In genomic region chr14:88013750-88014349, GRCh38 we compare ENCODE assay signal across 8 cellular contexts. TPM values are rescaled to one million over a fixed set of nuclear protein-coding genes. Genes with fewer than 3 reads are reported as not detected.
DNase-seq lines count a peak whose midpoint lies in the region; ATAC-seq and TF ChIP-seq lines count a peak whose summit lies in the region.

No MANE protein-coding gene starts in this region.

- H3K4me1 Mint-ChIP-seq in neural crest cell: peaks cover 5% of the 10 kb centered on the region

- H3K4me3 Mint-ChIP-seq in neural crest cell: no peak overlapping the region

- no peaks in the 10 kb centered on the region for H3K9me3 Mint-ChIP-seq in neural crest cell

- H3K27ac Mint-ChIP-seq in neural crest cell (ENCODE audit: unreplicated experiment): no peak overlapping the region

- TF ChIP-seq CTCF in fibroblast of pulmonary artery (IDR thresholded peaks at IDR 0.05; ENCODE audit: low read length, missing control alignments) (peak; percentile 95), neural crest cell (conservative IDR thresholded peaks at IDR 0.05) (peak; percentile 85)

- H3K27me3 Mint-ChIP-seq in neural crest cell (ENCODE audit: low read depth): peaks cover 2% of the 10 kb centered on the region

- H3K36me3 Mint-ChIP-seq in neural crest cell (ENCODE audit: low read depth): no peaks in the 10 kb centered on the region

- H3K4me3 ChIP-seq in fibroblast of pulmonary artery (replicated peaks; ENCODE audit: low read depth, low read length): no peak overlapping the region

- ATAC-seq in GM19455 (IDR thresholded peaks at IDR 0.05; ENCODE audit: unreplicated experiment) (peak; percentile 89), HG03432 (IDR thresholded peaks at IDR 0.05; ENCODE audit: unreplicated experiment) (peak; percentile 94)

- DNase-seq in DMS53 (lab: John Stamatoyannopoulos, UW) (peak; percentile 83), NCI-H446 (lab: John Stamatoyannopoulos, UW) (peak; percentile 11 to 71), fibroblast of pulmonary artery (ENCODE audit: low read depth) (peak; percentile 84), neural crest cell (ENCODE audit: low read depth, low spot score) (peak; percentile 63), NK-92 (lab: John Stamatoyannopoulos, UW; ENCODE audit: unreplicated experiment) (no peak)
- peak; percentile 21 for DNase-seq in activated CD4-positive, alpha-beta T cell treated with anti-CD3 and anti-CD28 coated beads, Interleukin-2, amount 50 U/mL, for 1 hour

RNA-seq across cellular contexts. Expression of gene GPR65, which starts 8.9 kb away (rescaled TPM):
- total RNA-seq in neural crest cell: not detected in 2 replicates

RNA-seq across cellular contexts. Expression of gene GALC, which starts 20.9 kb away (rescaled TPM):
- 19.9 and 21.2 TPM in 2 replicates for total RNA-seq in neural crest cell
